Comparison of ENCODE assay signal across 1 cellular context in the genomic region with DNA sequence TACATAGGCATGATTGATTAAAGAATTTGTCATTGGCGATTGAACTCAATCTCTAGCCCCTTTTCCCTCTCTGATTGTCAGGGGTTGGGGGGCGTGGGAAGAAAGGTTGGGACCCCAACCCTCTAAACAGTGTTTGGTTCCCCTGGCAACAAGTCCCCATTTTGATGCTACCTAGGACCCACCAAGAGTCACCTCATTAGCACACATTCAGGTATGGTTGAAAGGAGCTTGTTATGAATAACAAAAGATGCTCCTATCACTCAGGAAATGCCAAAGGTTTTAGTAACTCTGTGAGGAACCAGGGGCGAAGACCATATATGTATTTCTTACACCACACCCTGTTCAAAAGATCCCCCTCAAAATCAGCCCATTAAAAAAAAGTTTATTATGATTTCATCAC.
TF ChIP-seq lines count a peak whose summit lies in the region.

No MANE protein-coding gene starts in this region.

TF ChIP-seq in GM23338, 12 proteins besides CTCF, POLR2A, EP300 and RAD21 (continued from another document):
- TF ChIP-seq, protein P1, sequence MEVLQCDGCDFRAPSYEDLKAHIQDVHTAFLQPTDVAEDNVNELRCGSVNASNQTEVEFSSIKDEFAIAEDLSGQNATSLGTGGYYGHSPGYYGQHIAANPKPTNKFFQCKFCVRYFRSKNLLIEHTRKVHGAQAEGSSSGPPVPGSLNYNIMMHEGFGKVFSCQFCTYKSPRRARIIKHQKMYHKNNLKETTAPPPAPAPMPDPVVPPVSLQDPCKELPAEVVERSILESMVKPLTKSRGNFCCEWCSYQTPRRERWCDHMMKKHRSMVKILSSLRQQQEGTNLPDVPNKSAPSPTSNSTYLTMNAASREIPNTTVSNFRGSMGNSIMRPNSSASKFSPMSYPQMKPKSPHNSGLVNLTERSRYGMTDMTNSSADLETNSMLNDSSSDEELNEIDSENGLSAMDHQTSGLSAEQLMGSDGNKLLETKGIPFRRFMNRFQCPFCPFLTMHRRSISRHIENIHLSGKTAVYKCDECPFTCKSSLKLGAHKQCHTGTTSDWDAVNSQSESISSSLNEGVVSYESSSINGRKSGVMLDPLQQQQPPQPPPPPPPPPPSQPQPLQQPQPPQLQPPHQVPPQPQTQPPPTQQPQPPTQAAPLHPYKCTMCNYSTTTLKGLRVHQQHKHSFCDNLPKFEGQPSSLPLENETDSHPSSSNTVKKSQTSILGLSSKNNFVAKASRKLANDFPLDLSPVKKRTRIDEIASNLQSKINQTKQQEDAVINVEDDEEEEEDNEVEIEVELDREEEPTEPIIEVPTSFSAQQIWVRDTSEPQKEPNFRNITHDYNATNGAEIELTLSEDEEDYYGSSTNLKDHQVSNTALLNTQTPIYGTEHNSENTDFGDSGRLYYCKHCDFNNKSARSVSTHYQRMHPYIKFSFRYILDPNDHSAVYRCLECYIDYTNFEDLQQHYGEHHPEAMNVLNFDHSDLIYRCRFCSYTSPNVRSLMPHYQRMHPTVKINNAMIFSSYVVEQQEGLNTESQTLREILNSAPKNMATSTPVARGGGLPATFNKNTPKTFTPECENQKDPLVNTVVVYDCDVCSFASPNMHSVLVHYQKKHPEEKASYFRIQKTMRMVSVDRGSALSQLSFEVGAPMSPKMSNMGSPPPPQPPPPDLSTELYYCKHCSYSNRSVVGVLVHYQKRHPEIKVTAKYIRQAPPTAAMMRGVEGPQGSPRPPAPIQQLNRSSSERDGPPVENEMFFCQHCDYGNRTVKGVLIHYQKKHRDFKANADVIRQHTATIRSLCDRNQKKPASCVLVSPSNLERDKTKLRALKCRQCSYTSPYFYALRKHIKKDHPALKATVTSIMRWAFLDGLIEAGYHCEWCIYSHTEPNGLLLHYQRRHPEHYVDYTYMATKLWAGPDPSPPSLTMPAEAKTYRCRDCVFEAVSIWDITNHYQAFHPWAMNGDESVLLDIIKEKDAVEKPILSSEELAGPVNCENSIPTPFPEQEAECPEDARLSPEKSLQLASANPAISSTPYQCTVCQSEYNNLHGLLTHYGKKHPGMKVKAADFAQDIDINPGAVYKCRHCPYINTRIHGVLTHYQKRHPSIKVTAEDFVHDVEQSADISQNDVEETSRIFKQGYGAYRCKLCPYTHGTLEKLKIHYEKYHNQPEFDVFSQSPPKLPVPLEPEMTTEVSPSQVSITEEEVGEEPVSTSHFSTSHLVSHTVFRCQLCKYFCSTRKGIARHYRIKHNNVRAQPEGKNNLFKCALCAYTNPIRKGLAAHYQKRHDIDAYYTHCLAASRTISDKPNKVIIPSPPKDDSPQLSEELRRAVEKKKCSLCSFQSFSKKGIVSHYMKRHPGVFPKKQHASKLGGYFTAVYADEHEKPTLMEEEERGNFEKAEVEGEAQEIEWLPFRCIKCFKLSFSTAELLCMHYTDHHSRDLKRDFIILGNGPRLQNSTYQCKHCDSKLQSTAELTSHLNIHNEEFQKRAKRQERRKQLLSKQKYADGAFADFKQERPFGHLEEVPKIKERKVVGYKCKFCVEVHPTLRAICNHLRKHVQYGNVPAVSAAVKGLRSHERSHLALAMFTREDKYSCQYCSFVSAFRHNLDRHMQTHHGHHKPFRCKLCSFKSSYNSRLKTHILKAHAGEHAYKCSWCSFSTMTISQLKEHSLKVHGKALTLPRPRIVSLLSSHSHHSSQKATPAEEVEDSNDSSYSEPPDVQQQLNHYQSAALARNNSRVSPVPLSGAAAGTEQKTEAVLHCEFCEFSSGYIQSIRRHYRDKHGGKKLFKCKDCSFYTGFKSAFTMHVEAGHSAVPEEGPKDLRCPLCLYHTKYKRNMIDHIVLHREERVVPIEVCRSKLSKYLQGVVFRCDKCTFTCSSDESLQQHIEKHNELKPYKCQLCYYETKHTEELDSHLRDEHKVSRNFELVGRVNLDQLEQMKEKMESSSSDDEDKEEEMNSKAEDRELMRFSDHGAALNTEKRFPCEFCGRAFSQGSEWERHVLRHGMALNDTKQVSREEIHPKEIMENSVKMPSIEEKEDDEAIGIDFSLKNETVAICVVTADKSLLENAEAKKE (CRISPR knock-in tag; IDR thresholded peaks at IDR 0.05), result peak; percentile 26; the same call in 1 of the 2 replicates
- TF ChIP-seq CREB1 (CRISPR knock-in tag; IDR thresholded peaks at IDR 0.05; ENCODE audit: low read depth), result peak; percentile 16; the same call in 1 of the 2 replicates
